Comparison of ENCODE assay signal across 21 cellular contexts in the genomic region with DNA sequence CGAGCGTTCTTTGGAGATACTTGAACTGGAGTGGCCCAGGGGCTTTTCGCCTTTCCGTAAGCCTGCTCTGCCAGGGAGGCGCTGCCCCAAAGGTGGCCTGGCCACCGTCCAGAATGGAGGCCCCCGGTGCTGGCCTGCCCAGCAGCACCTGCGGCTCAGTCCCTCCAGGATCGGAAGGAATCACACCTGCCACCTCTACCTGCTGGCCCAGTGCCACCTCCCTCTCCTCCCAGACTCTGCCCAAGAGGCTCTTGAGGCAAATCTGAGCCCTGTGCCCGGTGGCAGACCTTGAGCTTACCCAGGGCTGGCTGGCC.
DNase-seq lines count a peak whose midpoint lies in the region; ATAC-seq lines count a peak whose summit lies in the region.
"Had no signal": no experiment of that assay in that cellular context is flagged by ENCODE, and none has a peak within 500 bp of the region (broad histone marks: within the 10 kb centered on the region; RNA-seq: fewer than 3 reads in every experiment).

No MANE protein-coding gene starts in this region.

- no peak overlapping the region for H4K8ac ChIP-seq in neuronal stem cell (ENCODE audit: low read depth, low read length)

- H3K4me2 ChIP-seq in neuronal stem cell (ENCODE audit: insufficient read depth, low read length, poor library complexity, severe bottlenecking): no peak overlapping the region
- H3K4me2 ChIP-seq: SK-N-SH had no signal

- no peak overlapping the region for H3K4ac ChIP-seq in neuronal stem cell (ENCODE audit: low read length)

- H3K23ac ChIP-seq in neuronal stem cell (ENCODE audit: low read depth, low read length, poor library complexity): no peak overlapping the region

- H3K14ac ChIP-seq in neuronal stem cell (ENCODE audit: low read length): peak overlapping the region; percentile 39

- peak overlapping the region; percentile 19 for H3K18ac ChIP-seq in neuronal stem cell (ENCODE audit: low read length)

- ATAC-seq in GM18511 (IDR thresholded peaks at IDR 0.05; ENCODE audit: unreplicated experiment) (no peak), GM18909 (IDR thresholded peaks at IDR 0.05; ENCODE audit: poor library complexity, unreplicated experiment) (no peak)
- ATAC-seq: GM12878, HCT116 had no signal

- DNase-seq in DMS53 (lab: John Stamatoyannopoulos, UW) (peak; percentile 82), NCI-H128 (lab: John Stamatoyannopoulos, UW; ENCODE audit: unreplicated experiment) (peak; percentile 81), NCI-H510A (lab: John Stamatoyannopoulos, UW) (peak; percentile 76), neuronal stem cell (ENCODE audit: low spot score) (no peak)
- no peak for DNase-seq in activated T-cell treated with anti-CD3 and anti-CD28 coated beads, Interleukin-2, amount 50 U/mL, for 1 hour
- DNase-seq: AML-193, brain microvascular endothelial cell, Caco-2, colonic mucosa, GF-D8, left ventricle myocardium inferior, NCI-H1930, occipital lobe, T1000 had no signal

- no peak overlapping the region for H2AFZ ChIP-seq in neuronal stem cell (ENCODE audit: low read length)

- peak overlapping the region; percentile 65 for H2BK15ac ChIP-seq in neuronal stem cell (ENCODE audit: low read length)

- no peaks in the 10 kb centered on the region for H3K36me3 ChIP-seq in neuronal stem cell (replicated peaks in 1 of 2; ENCODE audit: control insufficient read depth in 2 of 2, insufficient read depth in 2 of 2, low read length in 2 of 2)
- H3K36me3 ChIP-seq: brain microvascular endothelial cell, colonic mucosa, left ventricle myocardium inferior, right atrium auricular region, tibial artery had no signal

- H3K9ac ChIP-seq in neuronal stem cell (ENCODE audit: low read depth, low read length, poor library complexity): peak overlapping the region; percentile 36
- H3K9ac ChIP-seq: SK-N-SH had no signal

- peak overlapping the region; percentile 47 for H2AK5ac ChIP-seq in neuronal stem cell (ENCODE audit: low read depth, low read length)

- no peaks in the 10 kb centered on the region for H3K9me3 ChIP-seq in neuronal stem cell (replicated peaks in 1 of 2; ENCODE audit: control insufficient read depth in 2 of 2, insufficient read depth in 1 of 2, low read depth in 1 of 2, low read length in 2 of 2)
- H3K9me3 ChIP-seq: Caco-2, colonic mucosa, left ventricle myocardium inferior, right atrium auricular region, SK-N-SH, tibial artery had no signal

- no peak overlapping the region for H2BK5ac ChIP-seq in neuronal stem cell (ENCODE audit: low read length)

- H3K27ac ChIP-seq in neuronal stem cell (replicated peaks; ENCODE audit: low read length): no peak overlapping the region
- H3K27ac ChIP-seq: brain microvascular endothelial cell, colonic mucosa, left ventricle myocardium inferior, right atrium auricular region, tibial artery had no signal

- no peaks in the 10 kb centered on the region for H3K79me1 ChIP-seq in neuronal stem cell (ENCODE audit: low read depth, low read length)

- no peak overlapping the region for H3K4me3 ChIP-seq in neuronal stem cell (ENCODE audit: low read length in 2 of 2)
- H3K4me3 ChIP-seq: colonic mucosa, GM12878, left ventricle myocardium inferior, right atrium auricular region, tibial artery had no signal

- H2BK120ac ChIP-seq in neuronal stem cell (ENCODE audit: low read depth, low read length): no peak overlapping the region

- WGBS in neuronal stem cell (ENCODE audit: extremely low coverage in 2 of 2, insufficient read length in 2 of 2, insufficient replicate concordance in 1 of 2), 2 donors: no CpG with 5 or more reads among the region's 10 CpGs

- peak overlapping the region; percentile 64 for H2BK12ac ChIP-seq in neuronal stem cell (ENCODE audit: low read length)

- H3K27me3 ChIP-seq in neuronal stem cell (ENCODE audit: control insufficient read depth in 3 of 3, insufficient read depth in 3 of 3, low read depth in 1 of 3, low read length in 3 of 3): peaks cover 0 to 11% (median 0%) of the 10 kb centered on the region in 3 experiments
- H3K27me3 ChIP-seq: brain microvascular endothelial cell, colonic mucosa, right atrium auricular region had no signal

- peaks cover 0 to 2% of the 10 kb centered on the region in 2 donors for H3K4me1 ChIP-seq in neuronal stem cell (ENCODE audit: control insufficient read depth in 2 of 2, insufficient read depth in 1 of 2, low read depth in 1 of 2, low read length in 2 of 2)
- H3K4me1 ChIP-seq: Caco-2, colonic mucosa, left ventricle myocardium inferior, right atrium auricular region, tibial artery had no signal

- H4K91ac ChIP-seq in neuronal stem cell (ENCODE audit: low read depth, low read length, poor library complexity): no peak overlapping the region

Comparison
In these comparisons a context has a peak if more than half of its experiments do, and no peak if none do; other contexts are left out.
1. DNase-seq: peak in DMS53 (single experiment), NCI-H128 (single experiment) and NCI-H510A (single experiment); none in neuronal stem cell (single experiment) and activated T-cell treated with anti-CD3 and anti-CD28 coated beads, Interleukin-2, amount 50 U/mL, for 1 hour (single experiment).